ENCODE assay signal across 1 cellular context in genomic region chr10:102632394-102633062, GRCh38.
TF ChIP-seq lines count a peak whose summit lies in the region.

No MANE protein-coding gene starts in this region.

TF ChIP-seq in HCT116, 20 proteins besides CTCF, POLR2A, EP300 and RAD21 (continued from another document):
- TF ChIP-seq, protein P1, sequence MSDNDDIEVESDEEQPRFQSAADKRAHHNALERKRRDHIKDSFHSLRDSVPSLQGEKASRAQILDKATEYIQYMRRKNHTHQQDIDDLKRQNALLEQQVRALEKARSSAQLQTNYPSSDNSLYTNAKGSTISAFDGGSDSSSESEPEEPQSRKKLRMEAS (IDR thresholded peaks at IDR 0.05), result no peak
